ENCODE assay signal across 8 cellular contexts in the genomic region with DNA sequence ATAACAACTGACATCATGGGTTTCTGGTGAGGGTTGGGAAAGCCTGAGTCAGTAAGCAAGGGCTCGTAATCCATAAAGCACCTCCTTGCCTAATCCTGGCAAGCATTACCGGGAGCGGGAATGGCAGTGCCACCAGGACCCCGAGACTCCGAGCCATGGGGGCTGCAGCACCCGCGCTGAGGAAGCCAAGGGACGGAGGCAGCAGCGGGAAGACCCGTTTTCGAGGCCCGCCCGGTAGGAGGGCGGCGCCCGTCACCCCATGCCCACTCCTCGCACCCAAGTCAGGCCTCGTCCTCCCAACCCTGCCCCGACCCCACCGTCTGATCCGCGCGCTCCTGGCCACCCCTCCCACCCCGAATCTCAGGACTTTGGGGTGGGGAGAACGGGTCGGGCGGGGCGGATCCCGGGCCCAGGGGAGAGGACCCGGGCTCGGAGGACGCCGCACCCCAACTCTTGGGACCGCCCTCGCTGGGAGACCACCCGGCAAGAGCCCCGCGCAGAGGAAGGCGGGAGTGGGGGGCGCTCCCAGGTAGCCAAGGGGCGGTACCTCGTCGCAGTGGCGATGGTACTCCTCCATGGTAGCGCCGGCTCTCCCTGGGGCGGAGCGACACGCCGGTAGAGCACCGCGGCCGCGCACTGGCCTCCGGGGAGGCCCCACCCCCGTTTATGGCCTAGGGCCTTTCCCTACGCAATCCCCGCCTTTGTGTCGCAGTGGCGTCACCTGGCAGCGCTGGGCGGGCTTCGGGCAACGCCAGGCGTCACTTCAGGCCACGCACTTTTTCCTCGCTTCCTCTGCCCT. TPM values are rescaled to one million over a fixed set of nuclear protein-coding genes. Genes with fewer than 3 reads are reported as not detected.
DNase-seq lines count a peak whose midpoint lies in the region; TF ChIP-seq lines count a peak whose summit lies in the region.

A gene with protein sequence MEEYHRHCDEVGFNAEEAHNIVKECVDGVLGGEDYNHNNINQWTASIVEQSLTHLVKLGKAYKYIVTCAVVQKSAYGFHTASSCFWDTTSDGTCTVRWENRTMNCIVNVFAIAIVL (minus strand): TSS at position 638 of the 799 bp plus-strand sequence. CDS start 61 bp downstream, at position 577.

- no peak within 1 kb of the TSS for H3K27ac ChIP-seq in DOHH2 (ENCODE audit: low read depth, low read length)
- peak within 1 kb of the TSS; percentile 52 for H3K27ac ChIP-seq in GM23248
- peak within 1 kb of the TSS in 1 of 2 experiments; percentile 47; a peak in 2 of 4 replicates for H3K27ac ChIP-seq in SK-N-SH (ENCODE audit: low read depth in 2 of 2, low read length in 1 of 2)
- H3K27ac ChIP-seq in suprapubic skin: peak within 1 kb of the TSS; percentile 85

- no peak for TF ChIP-seq RAD21 in SK-N-SH (IDR thresholded peaks at IDR 0.05; ENCODE audit: low read length)

- in situ Hi-C loops in GM23248 (cut with MboI): no loop called here

- H3K9me2 ChIP-seq in DOHH2 (replicated peaks; ENCODE audit: control insufficient read depth, low read length) (no peaks in the 10 kb centered on the region), GM23248 (ENCODE audit: insufficient read depth) (no peaks in the 10 kb centered on the region), Loucy (replicated peaks; ENCODE audit: low read depth, low read length) (no peaks in the 10 kb centered on the region), SK-N-SH (no peaks in the 10 kb centered on the region)

- no peaks in the 10 kb centered on the region for H4K20me1 ChIP-seq in DOHH2 (ENCODE audit: control insufficient read depth, insufficient read depth, low read depth, low read length)
- no peaks in the 10 kb centered on the region for H4K20me1 ChIP-seq in GM23248 (ENCODE audit: insufficient read depth)
- no peaks in the 10 kb centered on the region for H4K20me1 ChIP-seq in Loucy (ENCODE audit: insufficient read depth, low read length, poor library complexity, severe bottlenecking)
- no peaks in the 10 kb centered on the region for H4K20me1 ChIP-seq in SK-N-SH (ENCODE audit: insufficient read depth)

- H3K36me3 ChIP-seq in DOHH2 (ENCODE audit: control insufficient read depth, low read length) (no peaks in the 10 kb centered on the region), GM23248 (ENCODE audit: low read depth) (no peaks in the 10 kb centered on the region), Loucy (ENCODE audit: insufficient read depth, low read length) (no peaks in the 10 kb centered on the region), SK-N-SH (replicated peaks in 1 of 2; ENCODE audit: control insufficient read depth in 1 of 2, insufficient read depth in 2 of 2, low read length in 1 of 2) (no peaks in the 10 kb centered on the region), suprapubic skin (no peaks in the 10 kb centered on the region)

- H3K9ac ChIP-seq in GM23248 (peak within 1 kb of the TSS; percentile 91), Loucy (ENCODE audit: low read depth, low read length, poor library complexity, severe bottlenecking) (peak within 1 kb of the TSS; percentile 72), SK-N-SH (peak within 1 kb of the TSS; percentile 77)

- TF ChIP-seq CTCF in DOHH2 (IDR thresholded peaks at IDR 0.05; ENCODE audit: low read depth, low read length, poor library complexity, severe bottlenecking): no peak
- TF ChIP-seq CTCF in Loucy (conservative IDR thresholded peaks at IDR 0.05; ENCODE audit: low read length): no peak
- no peak for TF ChIP-seq CTCF in SK-N-SH (IDR thresholded peaks at IDR 0.05)
- TF ChIP-seq CTCF in suprapubic skin (IDR thresholded peaks at IDR 0.05): no peak

- H3K27me3 ChIP-seq in DOHH2 (ENCODE audit: control insufficient read depth, low read length): no peaks in the 10 kb centered on the region
- no peaks in the 10 kb centered on the region for H3K27me3 ChIP-seq in GM23248 (replicated peaks; ENCODE audit: insufficient read depth)
- no peaks in the 10 kb centered on the region for H3K27me3 ChIP-seq in Loucy (ENCODE audit: insufficient read depth, low read length, poor library complexity, severe bottlenecking)
- no peaks in the 10 kb centered on the region for H3K27me3 ChIP-seq in SK-N-SH (ENCODE audit: insufficient read depth)
- H3K27me3 ChIP-seq in suprapubic skin: no peaks in the 10 kb centered on the region

- H3K9me3 ChIP-seq in DOHH2 (ENCODE audit: control insufficient read depth, insufficient read depth, low read length) (no peaks in the 10 kb centered on the region), GM23248 (ENCODE audit: low read depth) (no peaks in the 10 kb centered on the region), Loucy (ENCODE audit: insufficient read depth, low read depth, low read length) (no peaks in the 10 kb centered on the region), SK-N-SH (no peaks in the 10 kb centered on the region), suprapubic skin (no peaks in the 10 kb centered on the region)

- peak within 1 kb of the TSS; percentile 65 for H3K4me2 ChIP-seq in DOHH2 (ENCODE audit: low read length)
- peak within 1 kb of the TSS; percentile 78 for H3K4me2 ChIP-seq in GM23248 (ENCODE audit: unreplicated experiment)
- peak within 1 kb of the TSS; percentile 81 for H3K4me2 ChIP-seq in Loucy (ENCODE audit: low read depth, low read length, poor library complexity, severe bottlenecking)
- H3K4me2 ChIP-seq in SK-N-SH: peak within 1 kb of the TSS; percentile 77

- WGBS in GM23248 (ENCODE audit: low coverage in 1 of 2, low lambda C conversion rate in 2 of 2, missing lambda C conversion rate in 2 of 2), 2 experiments: 1 to 3% methylated on average over 14 to 39 of the region's 67 CpGs
- 13% methylated on average over 11 of the region's 67 CpGs for WGBS in SK-N-SH (ENCODE audit: low lambda C conversion rate)
- WGBS in suprapubic skin: 47% methylated on average over 31 of the region's 67 CpGs

- DNase-seq in GM23248: peak; percentile 86
- peak; percentile 50 for DNase-seq in SK-N-SH
- DNase-seq in activated naive CD4-positive, alpha-beta T cell treated with anti-CD3 and anti-CD28 coated beads, Interleukin-2, amount 50 U/mL, for 16 hours: peak; percentile 75
- DNase-seq in globus pallidus (ENCODE audit: low spot score): peak; percentile 55
- peak in 55 of 56 donors; percentile 2 to 79 (median 38) for DNase-seq in nucleus accumbens (lab: John Stamatoyannopoulos, UW)
- peak; percentile 84 for DNase-seq in suprapubic skin (ENCODE audit: low spot score in 2 of 2)

- no peaks in the 10 kb centered on the region for H3K79me2 ChIP-seq in DOHH2 (ENCODE audit: control insufficient read depth, low read length)
- no peaks in the 10 kb centered on the region for H3K79me2 ChIP-seq in GM23248 (ENCODE audit: insufficient read depth)
- no peaks in the 10 kb centered on the region for H3K79me2 ChIP-seq in Loucy (ENCODE audit: insufficient read depth, low read length)
- no peaks in the 10 kb centered on the region; the same call in 1 of the 2 replicates for H3K79me2 ChIP-seq in SK-N-SH (ENCODE audit: insufficient read depth)

- POLR2A ChIA-PET in SK-N-SH (lab: Yijun Ruan, JAX): no interaction called here

- H3K4me1 ChIP-seq in DOHH2 (ENCODE audit: control insufficient read depth, low read length) (0 out of 2 replicates have a peak, but pooled peaks cover 6% of the 10 kb centered on the region), GM23248 (ENCODE audit: insufficient read depth) (0 out of 2 replicates have a peak, but pooled peaks cover 3% of the 10 kb centered on the region), Loucy (ENCODE audit: insufficient read depth, low read length, poor library complexity, severe bottlenecking) (peaks cover 7% of the 10 kb centered on the region), SK-N-SH (ENCODE audit: control insufficient read depth in 1 of 2, insufficient read depth in 2 of 2, low read depth in 1 of 2, low read length in 1 of 2) (no peaks in the 10 kb centered on the region; a peak in 1 of 4 replicates), suprapubic skin (no peaks in the 10 kb centered on the region)

- CTCF ChIA-PET in SK-N-SH (lab: Yijun Ruan, JAX): no interaction called here

- TF ChIP-seq POLR2A in suprapubic skin (IDR thresholded peaks at IDR 0.05): peak in 1 of 2 donors; percentile 78

- TF ChIP-seq EP300 in SK-N-SH (IDR thresholded peaks at IDR 0.05; ENCODE audit: borderline replicate concordance in 1 of 2, low read depth in 1 of 2, low read length in 1 of 2): no peak
- TF ChIP-seq EP300 in suprapubic skin (IDR thresholded peaks at IDR 0.05): no peak

- H2AFZ ChIP-seq in GM23248 (peak within 1 kb of the TSS; percentile 94), Loucy (ENCODE audit: low read length) (peak within 1 kb of the TSS; percentile 95), SK-N-SH (ENCODE audit: low read depth) (peak within 1 kb of the TSS; percentile 95; the same call in 1 of the 2 replicates)

- no peaks in the 10 kb centered on the region for H3F3A ChIP-seq in DOHH2 (ENCODE audit: control insufficient read depth, insufficient read depth)
- no peaks in the 10 kb centered on the region for H3F3A ChIP-seq in GM23248 (ENCODE audit: insufficient read depth)
- no peaks in the 10 kb centered on the region for H3F3A ChIP-seq in Loucy (ENCODE audit: low read depth)
- no peaks in the 10 kb centered on the region for H3F3A ChIP-seq in SK-N-SH (replicated peaks; ENCODE audit: insufficient read depth)

- H3K4me3 ChIP-seq in DOHH2 (ENCODE audit: low read length) (peak within 1 kb of the TSS; percentile 72), GM23248 (peak within 1 kb of the TSS; percentile 84), Loucy (ENCODE audit: low read length, poor library complexity, severe bottlenecking) (peak within 1 kb of the TSS; percentile 85), SK-N-SH (ENCODE audit: low read depth in 2 of 2, low read length in 1 of 2) (peak within 1 kb of the TSS; percentile 56 to 66), suprapubic skin (peak within 1 kb of the TSS; percentile 74)

TF ChIP-seq in SK-N-SH, 30 proteins besides CTCF, POLR2A, EP300 and RAD21 (continues in another document):
- TF ChIP-seq MEF2A (IDR thresholded peaks at IDR 0.05; ENCODE audit: borderline replicate concordance, low read depth): no peak
- TF ChIP-seq, protein P1, sequence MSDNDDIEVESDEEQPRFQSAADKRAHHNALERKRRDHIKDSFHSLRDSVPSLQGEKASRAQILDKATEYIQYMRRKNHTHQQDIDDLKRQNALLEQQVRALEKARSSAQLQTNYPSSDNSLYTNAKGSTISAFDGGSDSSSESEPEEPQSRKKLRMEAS (IDR thresholded peaks at IDR 0.05; ENCODE audit: low read depth): peak; percentile 65; the same call in 1 of the 2 replicates

RNA-seq across cellular contexts. Expression of the gene that starts here (rescaled TPM):
- total RNA-seq in GM23248 (2014; rRNA removed; shearing (Covaris generic)): 43.4 and 46.3 TPM in 2 replicates
- polyA plus RNA-seq in GM23248 (2016; fragmentation: Nextera tagmentation; extraction: Ambion mirVana) (64.3 and 65.4 TPM in 2 replicates), SK-N-SH (2012; rRNA removed) (7.3 and 10.5 TPM in 2 replicates)
- polyA plus RNA-seq in SK-N-SH (2012; cell fraction: cytosol; rRNA removed): 14.3 and 18.8 TPM in 2 replicates
- polyA plus RNA-seq in SK-N-SH (2012; cell fraction: nucleus; rRNA removed): 1.5 and 4.1 TPM in 2 replicates
- total RNA-seq in suprapubic skin: 10 to 100 TPM; 10.5 to 16.9 (median 11.1) TPM
